In the genomic region with DNA sequence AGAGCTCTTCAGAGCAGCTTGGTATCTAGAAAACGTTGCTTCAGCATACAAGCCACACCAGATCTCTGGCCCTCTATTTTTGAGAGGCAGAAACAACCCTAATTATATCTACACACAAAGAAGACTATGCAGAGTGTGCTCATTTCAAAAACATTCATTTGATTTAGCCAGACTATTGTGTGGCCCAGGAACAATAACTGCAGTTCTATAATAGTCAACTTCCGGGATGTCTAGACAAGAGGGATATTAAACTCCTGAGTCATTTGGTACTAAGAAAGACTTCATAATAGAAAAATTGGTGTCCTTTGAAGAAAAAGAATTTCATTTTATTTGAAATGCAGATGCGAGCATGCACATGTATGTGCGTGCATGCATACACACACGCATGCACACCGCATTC, we compare ENCODE assay signal across 14 cellular contexts.
DNase-seq lines count a peak whose midpoint lies in the region; ATAC-seq and TF ChIP-seq lines count a peak whose summit lies in the region.
"Had no signal": no experiment of that assay in that cellular context is flagged by ENCODE, and none has a peak within 500 bp of the region (broad histone marks: within the 10 kb centered on the region; RNA-seq: fewer than 3 reads in every experiment).

No MANE protein-coding gene starts in this region.

- H3K4me3 Mint-ChIP-seq in CD8-positive, alpha-beta T cell, result no peak overlapping the region

- H3K36me3 ChIP-seq in GM23248 (ENCODE audit: low read depth), result no peaks in the 10 kb centered on the region
- H3K36me3 ChIP-seq in SJSA1, result no peaks in the 10 kb centered on the region
- no peaks in the 10 kb centered on the region for H3K36me3 ChIP-seq in CD8-positive, alpha-beta T cell (ENCODE audit: insufficient read depth, low read length)
- H3K36me3 ChIP-seq: neutrophil had no signal

- no peaks in the 10 kb centered on the region for H3K27me3 ChIP-seq in GM23248 (replicated peaks; ENCODE audit: insufficient read depth)
- H3K27me3 ChIP-seq in SJSA1 (replicated peaks), result no peaks in the 10 kb centered on the region
- H3K27me3 ChIP-seq in CD8-positive, alpha-beta T cell (ENCODE audit: insufficient read depth, low read length), result no peaks in the 10 kb centered on the region
- H3K27me3 ChIP-seq: neutrophil had no signal

- H3K4me1 Mint-ChIP-seq in CD8-positive, alpha-beta T cell (ENCODE audit: low read depth), result no peaks in the 10 kb centered on the region

- H3K9ac ChIP-seq in GM23248, result peak overlapping the region; percentile 14; the same call in 1 of the 2 replicates

- no peak overlapping the region for H2AFZ ChIP-seq in GM23248

- in situ Hi-C loops in GM23248 (cut with MboI), result no loop called here

- no peaks in the 10 kb centered on the region for H3K36me3 Mint-ChIP-seq in CD8-positive, alpha-beta T cell

- no peaks in the 10 kb centered on the region for H3K9me2 ChIP-seq in GM23248 (ENCODE audit: insufficient read depth)

- H3K9me3 ChIP-seq in GM23248 (ENCODE audit: low read depth), result no peaks in the 10 kb centered on the region
- no peaks in the 10 kb centered on the region for H3K9me3 ChIP-seq in SJSA1 (replicated peaks)
- H3K9me3 ChIP-seq in CD8-positive, alpha-beta T cell (ENCODE audit: low read length), result no peaks in the 10 kb centered on the region
- H3K9me3 ChIP-seq: neutrophil had no signal

- peaks cover 45% of the 10 kb centered on the region for H3F3A ChIP-seq in GM23248 (ENCODE audit: insufficient read depth)

- H3K9me3 Mint-ChIP-seq in CD8-positive, alpha-beta T cell, result no peaks in the 10 kb centered on the region

- WGBS in GM23248 (ENCODE audit: low coverage in 1 of 2, low lambda C conversion rate in 2 of 2, missing lambda C conversion rate in 2 of 2), 2 experiments, result 71 to 73% methylated on average over 6 of the region's 6 CpGs

- H4K20me1 ChIP-seq in GM23248 (ENCODE audit: insufficient read depth), result no peaks in the 10 kb centered on the region

- H3K4me3 ChIP-seq in GM23248, result no peak overlapping the region
- H3K4me3 ChIP-seq in SJSA1, result no peak overlapping the region
- no peak overlapping the region for H3K4me3 ChIP-seq in CD8-positive, alpha-beta T cell (ENCODE audit: low read depth, low read length)

- peak overlapping the region; percentile 63 for H3K4me2 ChIP-seq in GM23248 (ENCODE audit: unreplicated experiment)

- no peak for TF ChIP-seq CTCF in CD8-positive, alpha-beta T cell (IDR thresholded peaks at IDR 0.05)

- H3K4me1 ChIP-seq in GM23248 (ENCODE audit: insufficient read depth) (peaks cover 53% of the 10 kb centered on the region), SJSA1 (replicated peaks) (peaks cover 44% of the 10 kb centered on the region)
- no peaks in the 10 kb centered on the region for H3K4me1 ChIP-seq in CD8-positive, alpha-beta T cell (ENCODE audit: insufficient read depth, low read length)

- intact Hi-C loops in CD8-positive, alpha-beta T cell (cut with DNase I, micrococcal nuclease), result no loop called here

- no peaks in the 10 kb centered on the region for H3K79me2 ChIP-seq in GM23248 (ENCODE audit: insufficient read depth)

- DNase-seq in GM23248 (peak; percentile 89), SJSA1 (ENCODE audit: low read depth in 1 of 2, low spot score in 2 of 2) (peak in 1 of 2 experiments; percentile 83), fibroblast of peridontal ligament (ENCODE audit: extremely low read depth) (peak; percentile 58), stromal cell of bone marrow (ENCODE audit: low read depth) (peak; percentile 30), GF-D8 (lab: John Stamatoyannopoulos, UW) (no peak)
- DNase-seq in CD8-positive, alpha-beta T cell, result no peak
- DNase-seq: Calu3, hippocampal formation, Kasumi-1, NCI-H2081, substantia nigra had no signal

- H3K27me3 Mint-ChIP-seq in CD8-positive, alpha-beta T cell (ENCODE audit: low read depth), result no peaks in the 10 kb centered on the region

- no peak overlapping the region for H3K27ac Mint-ChIP-seq in CD8-positive, alpha-beta T cell

- H3K27ac ChIP-seq in GM23248 (peak overlapping the region; percentile 70), SJSA1 (peak overlapping the region; percentile 67)
- no peak overlapping the region for H3K27ac ChIP-seq in CD8-positive, alpha-beta T cell (ENCODE audit: low read depth, low read length)
- H3K27ac ChIP-seq: neutrophil had no signal

- CTCF ChIA-PET in CD8-positive, alpha-beta T cell (lab: Charles Lee), result no interaction called here

- ATAC-seq in HG03196 (IDR thresholded peaks at IDR 0.05; ENCODE audit: unreplicated experiment), result no peak
- ATAC-seq in CD8-positive, alpha-beta T cell, result no peak
- ATAC-seq: activated CD4-positive, CD25-positive, alpha-beta regulatory T cell treated with anti-CD3 and anti-CD28 coated beads, Interleukin-2, amount 50 U/mL, for 24 hours had no signal

- POLR2A ChIA-PET in CD8-positive, alpha-beta T cell (lab: Charles Lee), result no interaction called here

Comparison
In these comparisons a context has a peak if more than half of its experiments do, and no peak if none do; other contexts are left out.
1. DNase-seq: peak in GM23248 (single experiment), fibroblast of peridontal ligament (single experiment) and stromal cell of bone marrow (single experiment); none in GF-D8 (single experiment) and CD8-positive, alpha-beta T cell (0 of 7).